In genomic region chr1:89590341-89591080, GRCh38 we compare ENCODE assay signal across 16 cellular contexts. TPM values are rescaled to one million over a fixed set of nuclear protein-coding genes. Genes with fewer than 3 reads are reported as not detected.
A peak's percentile ranks its signal among the peaks of the same experiment; 100 is the strongest.
DNase-seq lines count a peak whose midpoint lies in the region; ATAC-seq and TF ChIP-seq lines count a peak whose summit lies in the region.
"Had no signal": no experiment of that assay in that cellular context is flagged by ENCODE, and none has a peak within 500 bp of the region (broad histone marks: within the 10 kb centered on the region; RNA-seq: fewer than 3 reads in every experiment).

No MANE protein-coding gene starts in this region.

- H3K9me3 ChIP-seq in upper lobe of right lung, result no peaks in the 10 kb centered on the region

- peak overlapping the region in 1 of 2 donors; percentile 45 for H3K27ac Mint-ChIP-seq in natural killer cell treated with Interleukin-12 subunit alpha and Interleukin-12 subunit beta and Interleukin-15 and Interleukin-18, amount 100 ng/mL, for 72 hours
- no peak overlapping the region for H3K27ac Mint-ChIP-seq in natural killer cell
- H3K27ac Mint-ChIP-seq in activated T-helper 2 cell treated with anti-CD3 and anti-CD28 coated beads, Interferon-gamma antibody, Interleukin-2, Interleukin-4, amounts not matched to agents 10 μg/mL and 5 μg/mL and 100 μg/mL, durations not matched to agents 14 hours and 24 hours and 36 hours, result peak overlapping the region; percentile 82

- H3K4me1 ChIP-seq in upper lobe of right lung, result peaks cover 5% of the 10 kb centered on the region

- no peak overlapping the region for H3K4me3 ChIP-seq in upper lobe of right lung

- H3K27me3 ChIP-seq in upper lobe of right lung, result no peaks in the 10 kb centered on the region

- H3K4me3 Mint-ChIP-seq in natural killer cell treated with Interleukin-12 subunit alpha and Interleukin-12 subunit beta and Interleukin-15 and Interleukin-18, amount 100 ng/mL, for 72 hours, result no peak overlapping the region
- H3K4me3 Mint-ChIP-seq in natural killer cell, result no peak overlapping the region
- no peak overlapping the region for H3K4me3 Mint-ChIP-seq in activated T-helper 2 cell treated with anti-CD3 and anti-CD28 coated beads, Interferon-gamma antibody, Interleukin-2, Interleukin-4, amounts not matched to agents 10 μg/mL and 5 μg/mL and 100 μg/mL, durations not matched to agents 14 hours and 24 hours and 36 hours (ENCODE audit: low read depth)

- no peaks in the 10 kb centered on the region for H3K27me3 Mint-ChIP-seq in natural killer cell treated with Interleukin-12 subunit alpha and Interleukin-12 subunit beta and Interleukin-15 and Interleukin-18, amount 100 ng/mL, for 72 hours
- H3K27me3 Mint-ChIP-seq in natural killer cell (ENCODE audit: low read depth in 2 of 2), result no peaks in the 10 kb centered on the region
- no peaks in the 10 kb centered on the region for H3K27me3 Mint-ChIP-seq in activated T-helper 2 cell treated with anti-CD3 and anti-CD28 coated beads, Interferon-gamma antibody, Interleukin-2, Interleukin-4, amounts not matched to agents 10 μg/mL and 5 μg/mL and 100 μg/mL, durations not matched to agents 14 hours and 24 hours and 36 hours (ENCODE audit: low read depth)

- TF ChIP-seq CTCF in natural killer cell (IDR thresholded peaks at IDR 0.05) (no peak), upper lobe of right lung (IDR thresholded peaks at IDR 0.05) (no peak)

- peak; percentile 51 to 53 for ATAC-seq in natural killer cell treated with Interleukin-12 subunit alpha and Interleukin-12 subunit beta and Interleukin-15 and Interleukin-18, amount 100 ng/mL, for 72 hours
- ATAC-seq in natural killer cell (no peak), upper lobe of right lung (peak; percentile 46)
- ATAC-seq: left cardiac atrium had no signal

- no peak overlapping the region for H3K27ac ChIP-seq in upper lobe of right lung

- DNase-seq in natural killer cell treated with Interleukin-12 subunit alpha and Interleukin-12 subunit beta and Interleukin-15 and Interleukin-18, amount 100 ng/mL, for 72 hours (ENCODE audit: low spot score), result no peak
- no peak for DNase-seq in natural killer cell
- no peak for DNase-seq in activated T-helper 2 cell treated with anti-CD3 and anti-CD28 coated beads, Interferon-gamma antibody, Interleukin-2, Interleukin-4, amounts not matched to agents 10 μg/mL and 5 μg/mL and 100 μg/mL, durations not matched to agents 14 hours and 24 hours and 36 hours (ENCODE audit: low spot score)
- DNase-seq in myocyte (ENCODE audit: low read depth), result peak; percentile 78
- DNase-seq in upper lobe of right lung, result no peak
- no peak for DNase-seq in NCI-H128 (lab: John Stamatoyannopoulos, UW; ENCODE audit: unreplicated experiment)
- DNase-seq in NCI-H748 (lab: John Stamatoyannopoulos, UW; ENCODE audit: unreplicated experiment), result no peak
- DNase-seq in NOMO-1 treated with DMSO at 0.1 percent for 48 hours (lab: John Stamatoyannopoulos, UW; ENCODE audit: unreplicated experiment), result no peak
- DNase-seq: activated CD4-positive, alpha-beta T cell treated with anti-CD3 and anti-CD28 coated beads for 4 hours; activated effector memory CD4-positive, alpha-beta T cell treated with anti-CD3 and anti-CD28 coated beads, Interleukin-2, amount 50 U/mL, for 16 hours; effector CD8-positive, alpha-beta T cell; hypothalamus; IMR-90; left cardiac atrium; NCI-H1092 treated with DMSO at 0.1 percent for 48 hours; substantia nigra had no signal

- intact Hi-C loops in natural killer cell (cut with micrococcal nuclease) (no loop called here), upper lobe of right lung (cut with DNase I) (no loop called here)
- intact Hi-C loops in activated T-helper 2 cell treated with anti-CD3 and anti-CD28 coated beads, Interferon-gamma antibody, Interleukin-2, Interleukin-4, amounts not matched to agents 10 μg/mL and 5 μg/mL and 100 μg/mL, durations not matched to agents 14 hours and 24 hours and 36 hours (cut with micrococcal nuclease), result no loop called here

- H3K4me1 Mint-ChIP-seq in natural killer cell treated with Interleukin-12 subunit alpha and Interleukin-12 subunit beta and Interleukin-15 and Interleukin-18, amount 100 ng/mL, for 72 hours (ENCODE audit: low read depth in 2 of 2), result peaks cover 19 to 41% of the 10 kb centered on the region in 2 donors
- no peaks in the 10 kb centered on the region for H3K4me1 Mint-ChIP-seq in natural killer cell
- H3K4me1 Mint-ChIP-seq in activated T-helper 2 cell treated with anti-CD3 and anti-CD28 coated beads, Interferon-gamma antibody, Interleukin-2, Interleukin-4, amounts not matched to agents 10 μg/mL and 5 μg/mL and 100 μg/mL, durations not matched to agents 14 hours and 24 hours and 36 hours (ENCODE audit: low read depth), result peaks cover 68% of the 10 kb centered on the region

- H3K9me3 Mint-ChIP-seq in natural killer cell treated with Interleukin-12 subunit alpha and Interleukin-12 subunit beta and Interleukin-15 and Interleukin-18, amount 100 ng/mL, for 72 hours, result no peaks in the 10 kb centered on the region
- no peaks in the 10 kb centered on the region for H3K9me3 Mint-ChIP-seq in natural killer cell
- no peaks in the 10 kb centered on the region for H3K9me3 Mint-ChIP-seq in activated T-helper 2 cell treated with anti-CD3 and anti-CD28 coated beads, Interferon-gamma antibody, Interleukin-2, Interleukin-4, amounts not matched to agents 10 μg/mL and 5 μg/mL and 100 μg/mL, durations not matched to agents 14 hours and 24 hours and 36 hours

- peaks cover 10% of the 10 kb centered on the region for H3K36me3 Mint-ChIP-seq in natural killer cell treated with Interleukin-12 subunit alpha and Interleukin-12 subunit beta and Interleukin-15 and Interleukin-18, amount 100 ng/mL, for 72 hours
- H3K36me3 Mint-ChIP-seq in natural killer cell, result no peaks in the 10 kb centered on the region
- peaks cover 85% of the 10 kb centered on the region for H3K36me3 Mint-ChIP-seq in activated T-helper 2 cell treated with anti-CD3 and anti-CD28 coated beads, Interferon-gamma antibody, Interleukin-2, Interleukin-4, amounts not matched to agents 10 μg/mL and 5 μg/mL and 100 μg/mL, durations not matched to agents 14 hours and 24 hours and 36 hours (ENCODE audit: low read depth)

- peaks cover 12% of the 10 kb centered on the region for H3K36me3 ChIP-seq in upper lobe of right lung

RNA-seq across cellular contexts. Expression of gene LRRC8C, which starts 42.4 kb away (rescaled TPM):
- total RNA-seq in natural killer cell treated with Interleukin-12 subunit alpha and Interleukin-12 subunit beta and Interleukin-15 and Interleukin-18, amount 100 ng/mL, for 72 hours, result 10 to 100 TPM; 15.8 to 25.4 TPM
- 10 to 100 TPM in 2 of 3 donors, 1 to 10 TPM in 1; 7.6 to 19.1 (median 15.1) TPM for total RNA-seq in natural killer cell
- 56.1 and 56.5 TPM in 2 replicates for total RNA-seq in activated T-helper 2 cell treated with anti-CD3 and anti-CD28 coated beads, Interferon-gamma antibody, Interleukin-2, Interleukin-4, amounts not matched to agents 10 μg/mL and 5 μg/mL and 100 μg/mL, durations not matched to agents 14 hours and 24 hours and 36 hours
- total RNA-seq in myocyte, result 0.99 and 1.8 TPM in 2 replicates
- polyA plus RNA-seq in myocyte (2012), result 0.15 TPM
- total RNA-seq in upper lobe of right lung, result 12.6 TPM

Comparison
In these comparisons a context has a peak if more than half of its experiments do, and no peak if none do; other contexts are left out.
1. ATAC-seq: peak in natural killer cell treated with Interleukin-12 subunit alpha and Interleukin-12 subunit beta and Interleukin-15 and Interleukin-18, amount 100 ng/mL, for 72 hours (2 of 2) and upper lobe of right lung (single experiment); none in natural killer cell (0 of 3).